12 cellular contexts compared by ENCODE assay signal in genomic region chr12:31647106-31647505, GRCh38. TPM values are rescaled to one million over a fixed set of nuclear protein-coding genes. Genes with fewer than 3 reads are reported as not detected.
DNase-seq lines count a peak whose midpoint lies in the region; ATAC-seq and TF ChIP-seq lines count a peak whose summit lies in the region.
"Had no signal": no experiment of that assay in that cellular context is flagged by ENCODE, and none has a peak within 500 bp of the region (broad histone marks: within the 10 kb centered on the region; RNA-seq: fewer than 3 reads in every experiment).

No MANE protein-coding gene starts in this region.

- 49 to 51% methylated on average over 7 of the region's 7 CpGs for WGBS in GM23248 (ENCODE audit: low coverage in 1 of 2, low lambda C conversion rate in 2 of 2, missing lambda C conversion rate in 2 of 2), 2 experiments
- 92 to 97% methylated on average over 7 of the region's 7 CpGs for WGBS in endodermal cell (ENCODE audit: insufficient coverage in 1 of 2, insufficient read length in 1 of 2), 2 experiments

- H2AFZ ChIP-seq in GM23248 (no peak overlapping the region), osteoblast (ENCODE audit: low read length) (no peak overlapping the region)

- H3K79me2 ChIP-seq in GM23248 (ENCODE audit: insufficient read depth) (no peaks in the 10 kb centered on the region), osteoblast (ENCODE audit: insufficient read depth, low read length) (no peaks in the 10 kb centered on the region)

- H3K9me3 ChIP-seq in GM23248 (ENCODE audit: low read depth) (no peaks in the 10 kb centered on the region), endodermal cell (ENCODE audit: control insufficient read depth, low read length) (no peaks in the 10 kb centered on the region), osteoblast (ENCODE audit: low read depth, low read length) (no peaks in the 10 kb centered on the region)

- H3K36me3 ChIP-seq in GM23248 (ENCODE audit: low read depth) = no peaks in the 10 kb centered on the region
- no peaks in the 10 kb centered on the region for H3K36me3 ChIP-seq in endodermal cell (ENCODE audit: control insufficient read depth, insufficient read depth, low read length)
- no peaks in the 10 kb centered on the region for H3K36me3 ChIP-seq in osteoblast (ENCODE audit: insufficient read depth, low read length)

- H3K4me3 ChIP-seq in GM23248 = no peak overlapping the region
- no peak overlapping the region for H3K4me3 ChIP-seq in endodermal cell (ENCODE audit: low read length)
- H3K4me3 ChIP-seq in osteoblast (ENCODE audit: insufficient read depth, low read length) = no peak overlapping the region

- peaks cover 10% of the 10 kb centered on the region for H3K4me1 Mint-ChIP-seq in endodermal cell
- H3K4me1 Mint-ChIP-seq: CD8-positive, alpha-beta memory T cell had no signal

- no peaks in the 10 kb centered on the region for H3K4me1 ChIP-seq in GM23248 (ENCODE audit: insufficient read depth)
- no peaks in the 10 kb centered on the region for H3K4me1 ChIP-seq in endodermal cell (ENCODE audit: control insufficient read depth, insufficient read depth, low read length)
- H3K4me1 ChIP-seq in osteoblast (ENCODE audit: insufficient read depth, low read length) = peaks cover 3% of the 10 kb centered on the region

- no peak overlapping the region for H3K4me2 ChIP-seq in GM23248 (ENCODE audit: unreplicated experiment)
- no peak overlapping the region for H3K4me2 ChIP-seq in osteoblast (ENCODE audit: insufficient read depth, low read length)

- no peaks in the 10 kb centered on the region for H3K9me2 ChIP-seq in GM23248 (ENCODE audit: insufficient read depth)

- H3K9ac ChIP-seq in GM23248 = no peak overlapping the region
- H3K9ac ChIP-seq in endodermal cell (ENCODE audit: extremely low read depth, low read length, poor library complexity, severe bottlenecking) = no peak overlapping the region

- H3K27ac Mint-ChIP-seq in endodermal cell = no peak overlapping the region
- H3K27ac Mint-ChIP-seq: CD8-positive, alpha-beta memory T cell had no signal

- no peak for TF ChIP-seq CTCF in endodermal cell (conservative IDR thresholded peaks at IDR 0.05)
- no peak for TF ChIP-seq CTCF in osteoblast (IDR thresholded peaks at IDR 0.05; ENCODE audit: extremely low read depth, low read depth, low read length)

- H3K9me3 Mint-ChIP-seq in endodermal cell = no peaks in the 10 kb centered on the region
- H3K9me3 Mint-ChIP-seq: CD8-positive, alpha-beta memory T cell had no signal

- H4K20me1 ChIP-seq in GM23248 (ENCODE audit: insufficient read depth) = no peaks in the 10 kb centered on the region
- no peaks in the 10 kb centered on the region for H4K20me1 ChIP-seq in osteoblast (ENCODE audit: insufficient read depth, low read length)

- H3K27me3 Mint-ChIP-seq in endodermal cell (ENCODE audit: insufficient read depth) = no peaks in the 10 kb centered on the region

- ATAC-seq in GM18861 (IDR thresholded peaks at IDR 0.05; ENCODE audit: unreplicated experiment) = no peak

- H3F3A ChIP-seq in GM23248 (ENCODE audit: insufficient read depth) = no peaks in the 10 kb centered on the region

- H3K27ac ChIP-seq in GM23248 (no peak overlapping the region), endodermal cell (ENCODE audit: low read depth, low read length) (no peak overlapping the region), osteoblast (ENCODE audit: low read depth, low read length) (no peak overlapping the region)

- peak; percentile 41 for DNase-seq in GM23248
- peak; percentile 98 for DNase-seq in NCI-H69 (lab: John Stamatoyannopoulos, UW)
- DNase-seq in endodermal cell = peak; percentile 26
- DNase-seq in osteoblast (ENCODE audit: insufficient read length, low spot score, missing footprints) = peak; percentile 61
- DNase-seq in UCSD-AML1 (lab: John Stamatoyannopoulos, UW; ENCODE audit: unreplicated experiment) = no peak
- DNase-seq in NCI-H2171 treated with DMSO at 0.1 percent for 48 hours (lab: John Stamatoyannopoulos, UW) = no peak
- DNase-seq: activated CD4-positive, alpha-beta T cell treated with anti-CD3 and anti-CD28 coated beads for 48 hours; CD8-positive, alpha-beta memory T cell; erythroblast; NCI-H510A; retina had no signal

- H3K27me3 ChIP-seq in GM23248 (replicated peaks; ENCODE audit: insufficient read depth) (no peaks in the 10 kb centered on the region), endodermal cell (ENCODE audit: control insufficient read depth, insufficient read depth, low read length, poor library complexity, severe bottlenecking) (no peaks in the 10 kb centered on the region), osteoblast (ENCODE audit: insufficient read depth, low read length) (no peaks in the 10 kb centered on the region)

- in situ Hi-C loops in GM23248 (cut with MboI) = no loop called here

- no peaks in the 10 kb centered on the region for H3K36me3 Mint-ChIP-seq in endodermal cell (ENCODE audit: low read depth)
- H3K36me3 Mint-ChIP-seq: CD8-positive, alpha-beta memory T cell had no signal

- H3K4me3 Mint-ChIP-seq in endodermal cell = no peak overlapping the region

RNA-seq across cellular contexts. Expression of gene ETFBKMT, which starts 12.4 kb away (rescaled TPM):
- total RNA-seq in GM23248 (2014; rRNA removed; shearing (Covaris generic)) = 1.8 and 3.4 TPM in 2 replicates
- 2.6 and 4.3 TPM in 2 replicates for polyA plus RNA-seq in GM23248 (2016; fragmentation: Nextera tagmentation; extraction: Ambion mirVana)
- total RNA-seq in endodermal cell (1 to 10 TPM; 2.0 to 2.4 TPM), osteoblast (3.8 and 4.7 TPM in 2 replicates)
- polyA plus RNA-seq in endodermal cell (2013, experiment 1 of 2) = 0.82 TPM
- polyA plus RNA-seq in endodermal cell (2013, experiment 2 of 2) = 1.3 TPM

RNA-seq across cellular contexts. Expression of gene DENND5B, which starts 56.2 kb away (rescaled TPM):
- total RNA-seq in GM23248 (2014; rRNA removed; shearing (Covaris generic)) = 12.0 and 12.6 TPM in 2 replicates
- 9.5 and 9.9 TPM in 2 replicates for polyA plus RNA-seq in GM23248 (2016; fragmentation: Nextera tagmentation; extraction: Ambion mirVana)
- total RNA-seq in endodermal cell (10 to 100 TPM; 24.5 to 34.2 TPM), osteoblast (18.8 and 25.6 TPM in 2 replicates)
- 24.2 TPM for polyA plus RNA-seq in endodermal cell (2013, experiment 1 of 2)
- polyA plus RNA-seq in endodermal cell (2013, experiment 2 of 2) = 24.3 TPM
- polyA plus RNA-seq: CD8-positive, alpha-beta memory T cell had no signal

Comparison
In these comparisons a context has a peak if more than half of its experiments do, and no peak if none do; other contexts are left out.
1. DNase-seq: peak in GM23248 (single experiment), NCI-H69 (single experiment), endodermal cell (single experiment) and osteoblast (single experiment); none in UCSD-AML1 (single experiment) and NCI-H2171 treated with DMSO at 0.1 percent for 48 hours (single experiment).